8 cellular contexts compared by ENCODE assay signal in the genomic region with DNA sequence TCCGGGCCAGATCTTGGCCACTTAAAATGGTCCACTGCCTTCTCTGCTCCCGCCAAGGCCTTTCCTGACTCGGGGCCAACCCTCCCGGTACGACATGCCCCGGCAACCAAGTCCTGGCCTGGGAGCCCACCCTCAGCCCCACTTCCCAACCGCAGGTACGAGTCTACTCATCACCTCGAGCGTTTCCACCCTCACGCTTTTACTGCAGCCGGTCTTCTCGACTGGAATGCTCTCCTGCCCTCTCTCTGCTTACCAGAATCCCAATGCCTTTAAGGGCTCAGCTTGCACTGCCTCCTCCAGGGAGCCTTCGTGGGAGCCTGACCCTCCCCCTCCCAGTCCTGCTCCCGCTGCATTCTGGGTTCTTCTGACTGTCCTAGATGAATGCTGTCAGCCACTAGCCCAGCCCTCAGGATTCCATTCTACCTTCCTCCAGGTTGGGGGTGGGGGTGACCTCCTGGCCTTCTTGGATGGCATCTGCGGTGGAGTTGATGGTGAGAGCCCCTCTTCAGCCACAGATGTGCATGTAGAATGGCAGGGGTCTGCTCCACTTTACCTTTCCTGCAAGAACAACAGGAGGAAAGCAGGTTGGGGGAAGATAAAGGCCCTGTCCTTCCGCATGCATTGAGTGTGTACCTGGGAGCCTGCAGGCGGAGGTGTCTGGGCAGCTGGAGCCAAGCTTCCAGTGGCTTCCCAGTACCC. TPM values are rescaled to one million over a fixed set of nuclear protein-coding genes. Genes with fewer than 3 reads are reported as not detected.
DNase-seq lines count a peak whose midpoint lies in the region; ATAC-seq, FAIRE-seq and TF ChIP-seq lines count a peak whose summit lies in the region.

No MANE protein-coding gene starts in this region.

- intact Hi-C loops in CD4-positive, alpha-beta memory T cell (cut with micrococcal nuclease): no loop called here
- intact Hi-C loops in endothelial cell of umbilical vein (cut with micrococcal nuclease): no loop called here

- H3K9me3 ChIP-seq in CD4-positive, alpha-beta memory T cell (ENCODE audit: control insufficient read depth in 1 of 2, low read length in 2 of 2): no peaks in the 10 kb centered on the region
- no peaks in the 10 kb centered on the region for H3K9me3 ChIP-seq in endothelial cell of umbilical vein (replicated peaks; ENCODE audit: control insufficient read depth, insufficient read depth, low read length)
- H3K9me3 ChIP-seq in MM.1S (replicated peaks; ENCODE audit: insufficient read depth, low read length): no peaks in the 10 kb centered on the region

- no peak for DNase-seq in CD4-positive, alpha-beta memory T cell
- DNase-seq in OCI-M1 (lab: John Stamatoyannopoulos, UW) (peak; percentile 53), endothelial cell of umbilical vein (ENCODE audit: low read depth, low spot score) (no peak), nephron progenitor cell (peak; percentile 49), MM.1S (no peak), midbrain (lab: John Stamatoyannopoulos, UW) (no peak)

- peak overlapping the region; percentile 91 to 97 (median 94) for H3K27ac Mint-ChIP-seq in CD4-positive, alpha-beta memory T cell
- H3K27ac Mint-ChIP-seq in nephron progenitor cell: peak overlapping the region; percentile 99

- BruUV-seq in endothelial cell of umbilical vein (replicated peaks; lab: Mats Ljungman, UMichigan): TSS peak; percentile 16

- no peaks in the 10 kb centered on the region for H3K9me1 ChIP-seq in endothelial cell of umbilical vein (replicated peaks; ENCODE audit: control insufficient read depth, extremely low read depth, insufficient read depth, low read length)

- peak overlapping the region; percentile 94 for H3K27ac ChIP-seq in CD4-positive, alpha-beta memory T cell (ENCODE audit: low read depth, low read length)
- H3K27ac ChIP-seq in endothelial cell of umbilical vein (ENCODE audit: insufficient read depth, low read depth, low read length): no peak overlapping the region
- no peak overlapping the region for H3K27ac ChIP-seq in MM.1S (ENCODE audit: low read length)

- TF ChIP-seq POLR2A in endothelial cell of umbilical vein (IDR thresholded peaks at IDR 0.05; ENCODE audit: low read depth, low read length): no peak

- H3K9me3 Mint-ChIP-seq in CD4-positive, alpha-beta memory T cell: peaks cover 0 to 2% (median 0%) of the 10 kb centered on the region in 8 donors
- no peaks in the 10 kb centered on the region for H3K9me3 Mint-ChIP-seq in nephron progenitor cell

- H3K4me1 ChIP-seq in CD4-positive, alpha-beta memory T cell (ENCODE audit: insufficient read depth, low read length): peaks cover 40% of the 10 kb centered on the region
- H3K4me1 ChIP-seq in endothelial cell of umbilical vein (ENCODE audit: control insufficient read depth, extremely low read depth, insufficient read depth, low read length): peaks cover 27% of the 10 kb centered on the region
- peaks cover 22% of the 10 kb centered on the region for H3K4me1 ChIP-seq in MM.1S (ENCODE audit: low read length)

- no peaks in the 10 kb centered on the region for H3K27me3 Mint-ChIP-seq in CD4-positive, alpha-beta memory T cell
- H3K27me3 Mint-ChIP-seq in nephron progenitor cell (ENCODE audit: low read depth, poor library complexity): peaks cover 13% of the 10 kb centered on the region

- no peaks in the 10 kb centered on the region for H3K9me2 ChIP-seq in MM.1S (replicated peaks; ENCODE audit: insufficient read depth, low read length)

- H3F3A ChIP-seq in MM.1S (ENCODE audit: insufficient read depth, low read length): peaks cover 24% of the 10 kb centered on the region

- H3K36me3 Mint-ChIP-seq in CD4-positive, alpha-beta memory T cell: peaks cover 0 to 23% of the 10 kb centered on the region in 2 donors
- no peaks in the 10 kb centered on the region for H3K36me3 Mint-ChIP-seq in nephron progenitor cell (ENCODE audit: low read depth)

- H4K20me1 ChIP-seq in endothelial cell of umbilical vein (replicated peaks; ENCODE audit: control insufficient read depth, extremely low read depth, insufficient read depth, low read length): no peaks in the 10 kb centered on the region
- no peaks in the 10 kb centered on the region for H4K20me1 ChIP-seq in MM.1S (ENCODE audit: insufficient read depth, low read length)

- peaks cover 31% of the 10 kb centered on the region for H3K79me2 ChIP-seq in endothelial cell of umbilical vein (ENCODE audit: control insufficient read depth, insufficient read depth, low read length)
- H3K79me2 ChIP-seq in MM.1S (ENCODE audit: low read length): peaks cover 34% of the 10 kb centered on the region

- dilution Hi-C loops in endothelial cell of umbilical vein (cut with MboI; ENCODE audit: extremely low pct_ligation_motif_present, low sequenced_read_pairs): no loop called here

- H3K4me2 ChIP-seq in endothelial cell of umbilical vein (ENCODE audit: insufficient read depth, low read length): no peak overlapping the region
- no peak overlapping the region for H3K4me2 ChIP-seq in MM.1S (ENCODE audit: low read depth, low read length)

- H3K9ac ChIP-seq in endothelial cell of umbilical vein (replicated peaks; ENCODE audit: extremely low read depth, insufficient read depth, low read length) (no peak overlapping the region), MM.1S (ENCODE audit: low read length) (no peak overlapping the region)

- CTCF ChIA-PET in CD4-positive, alpha-beta memory T cell (lab: Charles Lee; ENCODE audit: partially characterized antibody): interaction anchor here (0.6 to 1.4 kb wide), 3 partner anchors 31 to 39 kb away, joined by 3 to 4 read pairs (median 3); no protein-coding TSS in a partner anchor
- CTCF ChIA-PET in endothelial cell of umbilical vein (lab: Charles Lee): no interaction called here

- no peaks in the 10 kb centered on the region for H3K36me3 ChIP-seq in CD4-positive, alpha-beta memory T cell (ENCODE audit: insufficient read depth, low read length)
- H3K36me3 ChIP-seq in endothelial cell of umbilical vein (ENCODE audit: control insufficient read depth in 2 of 2, extremely low read depth in 1 of 2, insufficient read depth in 2 of 2, low read length in 2 of 2) (no peaks in the 10 kb centered on the region), MM.1S (replicated peaks; ENCODE audit: insufficient read depth, low read length) (no peaks in the 10 kb centered on the region)

- TF ChIP-seq CTCF in endothelial cell of umbilical vein (IDR thresholded peaks at IDR 0.05; ENCODE audit: extremely low read depth in 1 of 2, insufficient read depth in 1 of 2, low read depth in 1 of 2, low read length in 2 of 2): no peak
- TF ChIP-seq CTCF in nephron progenitor cell (IDR thresholded peaks at IDR 0.05): no peak
- no peak for TF ChIP-seq CTCF in MM.1S (IDR thresholded peaks at IDR 0.05; ENCODE audit: low read length)

- POLR2A ChIA-PET in CD4-positive, alpha-beta memory T cell (lab: Charles Lee; ENCODE audit: partially characterized antibody): no interaction called here
- POLR2A ChIA-PET in endothelial cell of umbilical vein (lab: Charles Lee): no interaction called here

- no peak overlapping the region for H2AFZ ChIP-seq in endothelial cell of umbilical vein (ENCODE audit: low read depth, low read length)
- H2AFZ ChIP-seq in MM.1S (ENCODE audit: low read length): no peak overlapping the region

- peak overlapping the region in 1 of 2 donors; percentile 82 for H3K4me3 ChIP-seq in CD4-positive, alpha-beta memory T cell (ENCODE audit: low read length in 2 of 2)
- no peak overlapping the region for H3K4me3 ChIP-seq in endothelial cell of umbilical vein (replicated peaks in 1 of 3; ENCODE audit: insufficient read depth in 1 of 3, low read depth in 1 of 3, low read length in 3 of 3)
- no peak overlapping the region for H3K4me3 ChIP-seq in MM.1S (ENCODE audit: low read length)

- no peaks in the 10 kb centered on the region for H3K27me3 ChIP-seq in CD4-positive, alpha-beta memory T cell (ENCODE audit: insufficient read depth, low read length)
- H3K27me3 ChIP-seq in endothelial cell of umbilical vein (ENCODE audit: control insufficient read depth in 2 of 2, insufficient read depth in 2 of 2, low read length in 2 of 2): no peaks in the 10 kb centered on the region
- H3K27me3 ChIP-seq in MM.1S (replicated peaks; ENCODE audit: insufficient read depth, low read length): no peaks in the 10 kb centered on the region

- FAIRE-seq in endothelial cell of umbilical vein (lab: Jason Lieb, UNC): no peak

- H3K4me3 Mint-ChIP-seq in CD4-positive, alpha-beta memory T cell: peak overlapping the region; percentile 73 to 81 (median 77)
- H3K4me3 Mint-ChIP-seq in nephron progenitor cell: peak overlapping the region; percentile 87

- no peak for ATAC-seq in activated CD4-positive, CD25-positive, alpha-beta regulatory T cell treated with anti-CD3 and anti-CD28 coated beads, Interleukin-2, amount 50 U/mL, for 24 hours
- no peak for ATAC-seq in GM19328 (IDR thresholded peaks at IDR 0.05; ENCODE audit: unreplicated experiment)

- H3K4me1 Mint-ChIP-seq in CD4-positive, alpha-beta memory T cell: peaks cover 30 to 46% (median 38%) of the 10 kb centered on the region in 4 donors
- H3K4me1 Mint-ChIP-seq in nephron progenitor cell: peaks cover 69% of the 10 kb centered on the region

RNA-seq across cellular contexts. Expression of gene CSRNP1, which starts 1.1 kb away (rescaled TPM):
- total RNA-seq in CD4-positive, alpha-beta memory T cell: 10 to 100 TPM; 14.9 to 15.3 TPM
- polyA plus RNA-seq in CD4-positive, alpha-beta memory T cell: 10 to 100 TPM; 22.5 to 89.7 TPM
- total RNA-seq in endothelial cell of umbilical vein: 13.2 and 14.9 TPM in 2 replicates
- polyA plus RNA-seq in endothelial cell of umbilical vein: 26.5 and 33.7 TPM in 2 replicates
- 27.3 and 34.2 TPM in 2 replicates for polyA plus RNA-seq in endothelial cell of umbilical vein (2011; cell fraction: cytosol; rRNA removed)
- polyA plus RNA-seq in endothelial cell of umbilical vein (2011; cell fraction: nucleus; rRNA removed): 74.3 and 77.1 TPM in 2 replicates
- 18.2 and 22.1 TPM in 2 replicates for polyA plus RNA-seq in endothelial cell of umbilical vein (2012)
- polyA minus RNA-seq in endothelial cell of umbilical vein: 30.1 and 41.8 TPM in 2 replicates
- polyA minus RNA-seq in endothelial cell of umbilical vein (2011; cell fraction: cytosol; rRNA and poly(A)+ RNA removed): 11.6 TPM
- 46.5 and 58.1 TPM in 2 replicates for polyA minus RNA-seq in endothelial cell of umbilical vein (2011; cell fraction: nucleus; rRNA and poly(A)+ RNA removed)

RNA-seq across cellular contexts. Expression of gene XIRP1, which starts 37.9 kb away (rescaled TPM):
- not detected for total RNA-seq in CD4-positive, alpha-beta memory T cell
- under 1 TPM in 1 of 2 donors, not detected in 1; 0.03 TPM for polyA plus RNA-seq in CD4-positive, alpha-beta memory T cell
- not detected in 2 replicates for total RNA-seq in endothelial cell of umbilical vein
- polyA plus RNA-seq in endothelial cell of umbilical vein: not detected in 2 replicates
- not detected in 2 replicates for polyA plus RNA-seq in endothelial cell of umbilical vein (2011; cell fraction: cytosol; rRNA removed)
- polyA plus RNA-seq in endothelial cell of umbilical vein (2011; cell fraction: nucleus; rRNA removed): not detected in 2 replicates
- polyA plus RNA-seq in endothelial cell of umbilical vein (2012): not detected in 2 replicates
- not detected in 2 replicates for polyA minus RNA-seq in endothelial cell of umbilical vein
- polyA minus RNA-seq in endothelial cell of umbilical vein (2011; cell fraction: cytosol; rRNA and poly(A)+ RNA removed): not detected
- not detected in 2 replicates for polyA minus RNA-seq in endothelial cell of umbilical vein (2011; cell fraction: nucleus; rRNA and poly(A)+ RNA removed)

RNA-seq across cellular contexts. Expression of gene TTC21A, which starts 47.0 kb away (rescaled TPM):
- total RNA-seq in CD4-positive, alpha-beta memory T cell: 1 to 10 TPM; 3.0 to 3.9 TPM
- polyA plus RNA-seq in CD4-positive, alpha-beta memory T cell: 1 to 10 TPM in 1 of 2 donors, not detected in 1; 1.1 TPM
- total RNA-seq in endothelial cell of umbilical vein: 6.3 and 7.8 TPM in 2 replicates
- 4.7 and 4.8 TPM in 2 replicates for polyA plus RNA-seq in endothelial cell of umbilical vein
- 1.8 and 2.6 TPM in 2 replicates for polyA plus RNA-seq in endothelial cell of umbilical vein (2011; cell fraction: cytosol; rRNA removed)
- polyA plus RNA-seq in endothelial cell of umbilical vein (2011; cell fraction: nucleus; rRNA removed): 37.7 and 45.2 TPM in 2 replicates
- polyA plus RNA-seq in endothelial cell of umbilical vein (2012): 2.9 and 3.0 TPM in 2 replicates
- polyA minus RNA-seq in endothelial cell of umbilical vein: 7.2 and 21.0 TPM in 2 replicates
- 1.0 TPM for polyA minus RNA-seq in endothelial cell of umbilical vein (2011; cell fraction: cytosol; rRNA and poly(A)+ RNA removed)
- 18.8 and 22.5 TPM in 2 replicates for polyA minus RNA-seq in endothelial cell of umbilical vein (2011; cell fraction: nucleus; rRNA and poly(A)+ RNA removed)

RNA-seq across cellular contexts. Expression of gene GORASP1, which starts 47.0 kb away (rescaled TPM):
- 10 to 100 TPM; 57.1 to 58.4 TPM for total RNA-seq in CD4-positive, alpha-beta memory T cell
- 10 to 100 TPM; 21.5 to 22.1 TPM for polyA plus RNA-seq in CD4-positive, alpha-beta memory T cell
- total RNA-seq in endothelial cell of umbilical vein: 68.0 and 74.7 TPM in 2 replicates
- polyA plus RNA-seq in endothelial cell of umbilical vein: 62.5 and 68.0 TPM in 2 replicates
- polyA plus RNA-seq in endothelial cell of umbilical vein (2011; cell fraction: cytosol; rRNA removed): 44.1 and 52.8 TPM in 2 replicates
- 226 and 257 TPM in 2 replicates for polyA plus RNA-seq in endothelial cell of umbilical vein (2011; cell fraction: nucleus; rRNA removed)
- 45.8 and 53.6 TPM in 2 replicates for polyA plus RNA-seq in endothelial cell of umbilical vein (2012)
- polyA minus RNA-seq in endothelial cell of umbilical vein: 75.0 and 85.5 TPM in 2 replicates
- 25.7 TPM for polyA minus RNA-seq in endothelial cell of umbilical vein (2011; cell fraction: cytosol; rRNA and poly(A)+ RNA removed)
- 61.1 and 70.4 TPM in 2 replicates for polyA minus RNA-seq in endothelial cell of umbilical vein (2011; cell fraction: nucleus; rRNA and poly(A)+ RNA removed)

Comparison
In these comparisons a context has a peak if more than half of its experiments do, and no peak if none do; other contexts are left out.
1. DNase-seq: peak in OCI-M1 (single experiment) and nephron progenitor cell (single experiment); none in CD4-positive, alpha-beta memory T cell (0 of 5), endothelial cell of umbilical vein (single experiment), MM.1S (single experiment) and midbrain (single experiment).